In genomic region chr12:79414252-79414651, GRCh38 we compare ENCODE assay signal across 1 cellular context.
TF ChIP-seq lines count a peak whose summit lies in the region.

No MANE protein-coding gene starts in this region.

TF ChIP-seq in GM23338, 12 proteins besides CTCF, POLR2A, EP300 and RAD21 (continued from another document):
- TF ChIP-seq REST (IDR thresholded peaks at IDR 0.05; ENCODE audit: unreplicated experiment) = no peak
- no peak for TF ChIP-seq EZH2 (IDR thresholded peaks at IDR 0.05; ENCODE audit: low read depth, unreplicated experiment)
